Comparison of ENCODE assay signal across 29 cellular contexts in genomic region chr20:61853073-61854005, GRCh38.
"Had no signal": no experiment of that assay in that cellular context is flagged by ENCODE, and none has a peak within 500 bp of the region (broad histone marks: within the 10 kb centered on the region; RNA-seq: fewer than 3 reads in every experiment).

No MANE protein-coding gene starts in this region.

- H3K27me3 ChIP-seq: colonic mucosa, gastrocnemius medialis, hepatocyte, right lobe of liver, testis had no signal

- H3K27ac ChIP-seq: colonic mucosa, epithelial cell of prostate, gastrocnemius medialis, hepatocyte, left lung, parathyroid adenoma, right lobe of liver, testis, tibial artery had no signal

- DNase-seq: colonic mucosa; effector CD8-positive, alpha-beta T cell; endodermal cell; foreskin fibroblast; gastrocnemius medialis; head of caudate nucleus; kidney; mesenchymal stem cell; naive B cell; right lobe of liver; small intestine; stimulated activated CD4-positive, alpha-beta T cell treated with anti-CD3 and anti-CD28 coated beads, Interleukin-15, amount 100 ng/mL, for 24 hours; stimulated activated CD4-positive, alpha-beta T cell treated with anti-CD3 and anti-CD28 coated beads, Interleukin-2, amount 100 ng/mL, for 48 hours; stimulated activated naive CD4-positive, alpha-beta T cell treated with Interleukin-2 at 50 U/mL for 16 hours; substantia nigra; testis; tibial artery had no signal

- ATAC-seq: esophagus mucosa; gastrocnemius medialis; left lung; mucosa of descending colon; natural killer cell treated with Interleukin-12 subunit alpha and Interleukin-12 subunit beta and Interleukin-15 and Interleukin-18, amount 100 ng/mL, for 72 hours; right lobe of liver had no signal

- H3K4me1 Mint-ChIP-seq: endodermal cell, mesothelial cell of epicardium, naive B cell, neural crest cell had no signal

- H2AFZ ChIP-seq: hepatocyte, parathyroid adenoma had no signal

- H3K9me3 ChIP-seq: colonic mucosa, gastrocnemius medialis, mucosa of descending colon, right lobe of liver, testis had no signal

- H3K9me3 Mint-ChIP-seq: dendritic cell treated with granulocyte-macrophage colony-stimulating factor and Interleukin-4, amounts not matched to agents 40 ng/mL and 50 ng/mL, for 4 days; mesothelial cell of epicardium; natural killer cell treated with Interleukin-12 subunit alpha and Interleukin-12 subunit beta and Interleukin-15 and Interleukin-18, amount 100 ng/mL, for 72 hours; neural crest cell; type B pancreatic cell had no signal

- H3K27me3 Mint-ChIP-seq: dendritic cell treated with granulocyte-macrophage colony-stimulating factor and Interleukin-4, amounts not matched to agents 40 ng/mL and 50 ng/mL, for 4 days; naive B cell; natural killer cell treated with Interleukin-12 subunit alpha and Interleukin-12 subunit beta and Interleukin-15 and Interleukin-18, amount 100 ng/mL, for 72 hours; progenitor cell of endocrine pancreas had no signal

- H3K79me2 ChIP-seq: hepatocyte, parathyroid adenoma had no signal

- FAIRE-seq: kidney, small intestine had no signal

- H3K4me3 ChIP-seq: colonic mucosa, gastrocnemius medialis, hepatocyte, left lung, mucosa of descending colon, right lobe of liver, testis, tibial artery had no signal

- H3K27ac Mint-ChIP-seq: dendritic cell treated with granulocyte-macrophage colony-stimulating factor and Interleukin-4, amounts not matched to agents 40 ng/mL and 50 ng/mL, for 4 days; endodermal cell; mesothelial cell of epicardium; naive B cell; natural killer cell treated with Interleukin-12 subunit alpha and Interleukin-12 subunit beta and Interleukin-15 and Interleukin-18, amount 100 ng/mL, for 72 hours; progenitor cell of endocrine pancreas; type B pancreatic cell had no signal

- H3K4me1 ChIP-seq: colonic mucosa, gastrocnemius medialis, left lung, parathyroid adenoma, right lobe of liver, testis, tibial artery had no signal

- H3K36me3 Mint-ChIP-seq: mesothelial cell of epicardium; naive B cell; natural killer cell treated with Interleukin-12 subunit alpha and Interleukin-12 subunit beta and Interleukin-15 and Interleukin-18, amount 100 ng/mL, for 72 hours; type B pancreatic cell had no signal

- H3K36me3 ChIP-seq: colonic mucosa, gastrocnemius medialis, left lung, right lobe of liver, tibial artery had no signal

- H3K4me2 ChIP-seq: hepatocyte had no signal

- H3K9ac ChIP-seq: parathyroid adenoma had no signal

- H3K4me3 Mint-ChIP-seq: dendritic cell treated with granulocyte-macrophage colony-stimulating factor and Interleukin-4, amounts not matched to agents 40 ng/mL and 50 ng/mL, for 4 days; endodermal cell; mesothelial cell of epicardium; naive B cell; natural killer cell treated with Interleukin-12 subunit alpha and Interleukin-12 subunit beta and Interleukin-15 and Interleukin-18, amount 100 ng/mL, for 72 hours; neural crest cell; type B pancreatic cell had no signal
